ENCODE assay signal across 19 cellular contexts in the genomic region with DNA sequence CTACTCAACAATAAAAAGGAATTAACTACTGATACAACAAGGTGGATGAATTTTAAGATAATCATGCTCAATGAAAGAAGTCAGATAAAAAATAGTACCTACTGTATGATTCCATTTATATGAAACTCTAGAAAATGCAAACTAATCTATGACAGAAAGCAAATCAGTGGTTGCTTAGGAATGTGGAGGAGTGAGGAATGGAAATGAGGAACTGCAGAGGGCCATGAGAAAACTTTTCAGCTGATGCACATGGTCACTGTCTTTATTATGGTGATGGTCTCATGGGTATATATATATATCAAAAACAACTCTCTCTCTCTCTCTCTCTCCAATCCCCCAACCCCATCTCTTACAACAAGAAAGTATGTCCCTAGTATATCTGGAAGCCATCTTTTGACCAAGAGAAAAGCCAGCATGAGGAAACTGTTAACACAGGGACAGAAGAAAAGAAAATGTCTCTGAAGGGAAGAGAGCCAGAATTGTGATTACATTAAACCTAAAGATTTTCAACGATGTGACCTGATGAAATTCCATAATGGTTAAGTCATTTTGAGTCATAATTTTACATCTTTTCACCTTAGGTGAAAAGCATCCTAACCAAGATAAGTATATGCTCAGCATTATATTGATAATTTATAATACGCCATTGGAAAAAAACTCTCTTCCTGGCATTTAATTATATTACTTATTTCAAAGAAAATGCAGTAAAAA. TPM values are rescaled to one million over a fixed set of nuclear protein-coding genes. Genes with fewer than 3 reads are reported as not detected.
DNase-seq lines count a peak whose midpoint lies in the region; ATAC-seq, FAIRE-seq and TF ChIP-seq lines count a peak whose summit lies in the region.
"Had no signal": no experiment of that assay in that cellular context is flagged by ENCODE, and none has a peak within 500 bp of the region (broad histone marks: within the 10 kb centered on the region; RNA-seq: fewer than 3 reads in every experiment).

No MANE protein-coding gene starts in this region.

- H3K79me2 ChIP-seq in astrocyte (ENCODE audit: insufficient read depth, low read length): no peaks in the 10 kb centered on the region

- no peak for TF ChIP-seq CTCF in NB4 (IDR thresholded peaks at IDR 0.05; ENCODE audit: low read depth, low read length)
- no peak for TF ChIP-seq CTCF in astrocyte (IDR thresholded peaks at IDR 0.05; ENCODE audit: insufficient read depth, low read depth, low read length)
- no peak for TF ChIP-seq CTCF in foreskin keratinocyte (conservative IDR thresholded peaks at IDR 0.05)

- no peak overlapping the region for H3K9ac ChIP-seq in astrocyte (ENCODE audit: low read length)

- peak overlapping the region; percentile 75 for H3K27ac Mint-ChIP-seq in astrocyte (ENCODE audit: unreplicated experiment)
- no peak overlapping the region for H3K27ac Mint-ChIP-seq in activated CD4-positive, alpha-beta T cell treated with anti-CD3 and anti-CD28 coated beads, Interleukin-2, amount 10 ng/mL, durations not matched to agents 7 days and 5 days

- H3K27me3 Mint-ChIP-seq in astrocyte (ENCODE audit: low read depth, unreplicated experiment): no peaks in the 10 kb centered on the region
- H3K27me3 Mint-ChIP-seq in activated CD4-positive, alpha-beta T cell treated with anti-CD3 and anti-CD28 coated beads, Interleukin-2, amount 10 ng/mL, durations not matched to agents 7 days and 5 days: no peaks in the 10 kb centered on the region
- H3K27me3 Mint-ChIP-seq: B cell had no signal

- no peak overlapping the region for H3K4me3 ChIP-seq in NB4 (ENCODE audit: low read depth, low read length)
- no peak overlapping the region for H3K4me3 ChIP-seq in astrocyte (ENCODE audit: insufficient read depth, low read depth, low read length)
- H3K4me3 ChIP-seq: MG63, PC-9 had no signal

- CTCF ChIA-PET in activated CD4-positive, alpha-beta T cell treated with anti-CD3 and anti-CD28 coated beads, Interleukin-2, amount 10 ng/mL, durations not matched to agents 7 days and 5 days (lab: Charles Lee): no interaction called here

- FAIRE-seq in GM12891 (lab: Jason Lieb, UNC) (no peak), astrocyte (lab: Jason Lieb, UNC) (no peak)
- FAIRE-seq: GM18507 had no signal

- H3K4me1 ChIP-seq in astrocyte (ENCODE audit: insufficient read depth, low read length) (no peaks in the 10 kb centered on the region), foreskin keratinocyte (peaks cover 16% of the 10 kb centered on the region)

- peaks cover 2% of the 10 kb centered on the region for H3K9me3 Mint-ChIP-seq in astrocyte (ENCODE audit: unreplicated experiment)
- H3K9me3 Mint-ChIP-seq in activated CD4-positive, alpha-beta T cell treated with anti-CD3 and anti-CD28 coated beads, Interleukin-2, amount 10 ng/mL, durations not matched to agents 7 days and 5 days: peaks cover 5% of the 10 kb centered on the region

- ATAC-seq in foreskin keratinocyte: peak; percentile 36

- no peaks in the 10 kb centered on the region for H3K36me3 ChIP-seq in astrocyte (ENCODE audit: insufficient read depth, low read length)
- H3K36me3 ChIP-seq: MG63 had no signal

- H3K4me2 ChIP-seq in astrocyte (ENCODE audit: low read length): no peak overlapping the region
- H3K4me2 ChIP-seq: PC-9 had no signal

- POLR2A ChIA-PET in activated CD4-positive, alpha-beta T cell treated with anti-CD3 and anti-CD28 coated beads, Interleukin-2, amount 10 ng/mL, durations not matched to agents 7 days and 5 days (lab: Charles Lee): no interaction called here

- H3K36me3 Mint-ChIP-seq in astrocyte (ENCODE audit: low read depth, unreplicated experiment): no peaks in the 10 kb centered on the region
- no peaks in the 10 kb centered on the region for H3K36me3 Mint-ChIP-seq in activated CD4-positive, alpha-beta T cell treated with anti-CD3 and anti-CD28 coated beads, Interleukin-2, amount 10 ng/mL, durations not matched to agents 7 days and 5 days (ENCODE audit: low read depth)

- H2AFZ ChIP-seq in astrocyte (ENCODE audit: low read depth, low read length): no peak overlapping the region
- H2AFZ ChIP-seq: PC-9 had no signal

- H3K27me3 ChIP-seq in astrocyte (ENCODE audit: insufficient read depth, low read length): no peaks in the 10 kb centered on the region
- no peaks in the 10 kb centered on the region for H3K27me3 ChIP-seq in foreskin keratinocyte
- H3K27me3 ChIP-seq: MG63 had no signal

- H3K9me3 ChIP-seq in astrocyte (ENCODE audit: insufficient read depth, low read depth, low read length): no peaks in the 10 kb centered on the region
- H3K9me3 ChIP-seq: MG63 had no signal

- H3K27ac ChIP-seq in astrocyte (ENCODE audit: low read depth, low read length): no peak overlapping the region
- H3K27ac ChIP-seq in foreskin keratinocyte: no peak overlapping the region
- H3K27ac ChIP-seq: PC-9, RWPE1 had no signal

- no peak overlapping the region for H3K4me3 Mint-ChIP-seq in astrocyte (ENCODE audit: unreplicated experiment)
- H3K4me3 Mint-ChIP-seq in activated CD4-positive, alpha-beta T cell treated with anti-CD3 and anti-CD28 coated beads, Interleukin-2, amount 10 ng/mL, durations not matched to agents 7 days and 5 days: no peak overlapping the region
- H3K4me3 Mint-ChIP-seq: B cell had no signal

- DNase-seq in GM12891 (ENCODE audit: insufficient read length, low spot score) (no peak), NB4 (ENCODE audit: low read depth) (peak; percentile 38), astrocyte (ENCODE audit: low read depth) (no peak), foreskin keratinocyte (peak in 1 of 2 donors; percentile 45), anterior cingulate cortex (lab: John Stamatoyannopoulos, UW) (no peak), GM19240 (ENCODE audit: insufficient read length, low spot score) (no peak), NCI-H1436 treated with DMSO at 0.1 percent for 48 hours (lab: John Stamatoyannopoulos, UW) (no peak)
- DNase-seq in activated CD4-positive, alpha-beta T cell treated with anti-CD3 and anti-CD28 coated beads, Interleukin-2, amount 10 ng/mL, durations not matched to agents 7 days and 5 days: no peak
- DNase-seq: Karpas-422, MG63, NCI-H187 treated with DMSO at 0.1 percent for 48 hours, NCI-H2227 treated with DMSO at 0.1 percent for 48 hours, NCI-H524, NCI-H82, PC-9, SIG-M5 had no signal

- TF ChIP-seq POLR2A in GM12891 (IDR thresholded peaks at IDR 0.05; ENCODE audit: low read depth, low read length) (no peak), NB4 (IDR thresholded peaks at IDR 0.05; ENCODE audit: extremely low read depth, insufficient read length) (no peak)

- peaks cover 19% of the 10 kb centered on the region for H3K4me1 Mint-ChIP-seq in astrocyte (ENCODE audit: low read depth, unreplicated experiment)
- H3K4me1 Mint-ChIP-seq in activated CD4-positive, alpha-beta T cell treated with anti-CD3 and anti-CD28 coated beads, Interleukin-2, amount 10 ng/mL, durations not matched to agents 7 days and 5 days: peaks cover 12% of the 10 kb centered on the region

- no peaks in the 10 kb centered on the region for H4K20me1 ChIP-seq in astrocyte (ENCODE audit: insufficient read depth, low read length)

TF ChIP-seq in GM12891, 5 proteins besides CTCF, POLR2A, EP300 and RAD21:
- no peak for TF ChIP-seq PAX5 (IDR thresholded peaks at IDR 0.05; ENCODE audit: insufficient read depth, low read length, severe bottlenecking)
- peak; percentile 44; the same call in 1 of the 2 replicates for TF ChIP-seq SPI1 (IDR thresholded peaks at IDR 0.05; ENCODE audit: low read depth, low read length)

RNA-seq across cellular contexts. Expression of a gene that starts 8.5 kb away (rescaled TPM):
- polyA plus RNA-seq in GM12891 (2012; ENCODE audit: low read depth, missing spikeins): 47.8 TPM
- total RNA-seq in astrocyte (17.2 and 19.9 TPM in 2 replicates), foreskin keratinocyte (41.4 and 48.4 TPM in 2 replicates)
- 15.0 and 20.4 TPM in 2 replicates for polyA plus RNA-seq in foreskin keratinocyte
- total RNA-seq in activated CD4-positive, alpha-beta T cell treated with anti-CD3 and anti-CD28 coated beads, Interleukin-2, amount 10 ng/mL, durations not matched to agents 7 days and 5 days: 100 to 1,000 TPM; 135 to 142 TPM
